Comparison of ENCODE assay signal across 12 cellular contexts in the genomic region with DNA sequence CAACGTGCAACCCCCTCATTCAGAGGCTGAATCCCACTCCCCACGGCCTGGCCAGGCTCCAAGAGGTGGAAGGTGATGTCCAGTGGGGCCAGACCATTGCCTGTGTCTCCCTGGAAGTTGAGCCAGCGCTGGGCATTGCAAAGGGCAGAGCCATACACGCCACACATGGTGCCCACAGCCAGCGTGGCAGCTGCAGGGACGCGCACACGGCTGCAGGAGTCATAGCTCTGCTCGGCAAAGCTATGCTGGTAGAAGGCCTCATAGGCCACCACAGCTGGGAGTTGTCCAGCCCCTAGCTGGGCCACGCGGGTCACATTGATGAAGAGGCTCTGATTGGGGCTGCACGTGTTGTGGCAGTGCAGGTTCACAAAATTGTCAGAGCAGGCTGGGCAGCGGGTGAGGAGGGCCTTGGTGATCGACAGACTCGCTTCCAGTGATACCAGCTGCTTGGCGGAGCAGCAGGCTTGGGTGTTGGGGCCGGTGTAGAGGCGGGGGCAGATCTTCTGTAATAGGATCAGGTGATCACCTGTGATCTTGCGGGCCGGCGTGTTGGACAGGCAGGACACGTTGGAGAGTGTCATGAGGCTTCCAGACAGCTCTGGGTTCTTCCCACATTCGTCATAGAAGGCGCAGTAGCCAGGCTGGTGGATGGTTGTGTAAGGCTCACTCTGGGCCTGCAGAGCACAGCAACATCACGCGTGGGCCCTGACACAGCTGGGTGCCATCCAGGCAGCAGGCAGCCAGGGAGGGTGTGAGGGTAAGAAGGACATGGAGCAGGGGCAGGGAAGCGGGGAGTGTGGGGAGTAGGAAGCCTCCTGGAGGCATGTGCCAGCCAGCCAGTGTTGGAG. TPM values are rescaled to one million over a fixed set of nuclear protein-coding genes. Genes with fewer than 3 reads are reported as not detected.
"Had no signal": no experiment of that assay in that cellular context is flagged by ENCODE, and none has a peak within 500 bp of the region (broad histone marks: within the 10 kb centered on the region; RNA-seq: fewer than 3 reads in every experiment).

No MANE protein-coding gene starts in this region.

- DNase-seq: activated CD4-positive, CD25-positive, alpha-beta regulatory T cell treated with anti-CD3 and anti-CD28 coated beads, Interleukin-2, amount 50 U/mL, for 72 hours; activated naive CD4-positive, alpha-beta T cell treated with anti-CD3 and anti-CD28 coated beads, Interleukin-2, amount 10 ng/mL, durations not matched to agents 7 days and 5 days; left lung; mesenchymal stem cell; nephron progenitor cell; ovary; stimulated activated naive B cell treated with anti-CD40 and anti-IgM and Interleukin-4, amounts not matched to agents 10 μg/mL and 1 μg/mL and 100 μg/mL, for 72 hours had no signal

- H3K9me3 ChIP-seq: left lung, ovary had no signal

- H3K27ac ChIP-seq: left lung, ovary had no signal

- H3K36me3 Mint-ChIP-seq: activated naive CD4-positive, alpha-beta T cell treated with anti-CD3 and anti-CD28 coated beads, Interleukin-2, amount 10 ng/mL, durations not matched to agents 7 days and 5 days; stimulated activated naive B cell treated with anti-CD40 and anti-IgM and Interleukin-4, amounts not matched to agents 10 μg/mL and 1 μg/mL and 100 μg/mL, for 72 hours had no signal

- H3K27me3 Mint-ChIP-seq: activated naive CD4-positive, alpha-beta T cell treated with anti-CD3 and anti-CD28 coated beads, Interleukin-2, amount 10 ng/mL, durations not matched to agents 7 days and 5 days had no signal

- H3K4me1 Mint-ChIP-seq: activated naive CD4-positive, alpha-beta T cell treated with anti-CD3 and anti-CD28 coated beads, Interleukin-2, amount 10 ng/mL, durations not matched to agents 7 days and 5 days; activated T-helper 17 cell treated with anti-CD3 and anti-CD28 coated beads, Interleukin-2, amount 50 U/mL, for 72 hours; nephron progenitor cell; stimulated activated naive B cell treated with anti-CD40 and anti-IgM and Interleukin-4, amounts not matched to agents 10 μg/mL and 1 μg/mL and 100 μg/mL, for 72 hours had no signal

- H3K36me3 ChIP-seq: left lung, ovary had no signal

- H3K27me3 ChIP-seq: left lung, ovary had no signal

- H3K9me3 Mint-ChIP-seq: activated naive CD4-positive, alpha-beta T cell treated with anti-CD3 and anti-CD28 coated beads, Interleukin-2, amount 10 ng/mL, durations not matched to agents 7 days and 5 days; activated T-helper 17 cell treated with anti-CD3 and anti-CD28 coated beads, Interleukin-2, amount 50 U/mL, for 72 hours; nephron progenitor cell; stimulated activated naive B cell treated with anti-CD40 and anti-IgM and Interleukin-4, amounts not matched to agents 10 μg/mL and 1 μg/mL and 100 μg/mL, for 72 hours had no signal

- H3K4me3 Mint-ChIP-seq: activated naive CD4-positive, alpha-beta T cell treated with anti-CD3 and anti-CD28 coated beads, Interleukin-2, amount 10 ng/mL, durations not matched to agents 7 days and 5 days; activated T-helper 17 cell treated with anti-CD3 and anti-CD28 coated beads, Interleukin-2, amount 50 U/mL, for 72 hours; nephron progenitor cell; stimulated activated naive B cell treated with anti-CD40 and anti-IgM and Interleukin-4, amounts not matched to agents 10 μg/mL and 1 μg/mL and 100 μg/mL, for 72 hours had no signal

- H3K4me3 ChIP-seq: left lung, ovary had no signal

- H3K27ac Mint-ChIP-seq: activated naive CD4-positive, alpha-beta T cell treated with anti-CD3 and anti-CD28 coated beads, Interleukin-2, amount 10 ng/mL, durations not matched to agents 7 days and 5 days; activated T-helper 17 cell treated with anti-CD3 and anti-CD28 coated beads, Interleukin-2, amount 50 U/mL, for 72 hours; nephron progenitor cell; stimulated activated naive B cell treated with anti-CD40 and anti-IgM and Interleukin-4, amounts not matched to agents 10 μg/mL and 1 μg/mL and 100 μg/mL, for 72 hours had no signal

RNA-seq across cellular contexts. Expression of a gene that starts 1.2 kb away (rescaled TPM):
- total RNA-seq: activated CD8-positive, alpha-beta memory T cell treated with anti-CD3 and anti-CD28 coated beads for 36 hours; dermis microvascular lymphatic vessel endothelial cell; esophagus mucosa; T-helper 1 cell treated with Interleukin-12 subunit alpha and Interleukin-12 subunit beta and Interleukin-4 antibody, amounts not matched to agents 30 ng/mL and 1 ng/mL, for 36 hours had no signal
